24 cellular contexts compared by ENCODE assay signal in the genomic region with DNA sequence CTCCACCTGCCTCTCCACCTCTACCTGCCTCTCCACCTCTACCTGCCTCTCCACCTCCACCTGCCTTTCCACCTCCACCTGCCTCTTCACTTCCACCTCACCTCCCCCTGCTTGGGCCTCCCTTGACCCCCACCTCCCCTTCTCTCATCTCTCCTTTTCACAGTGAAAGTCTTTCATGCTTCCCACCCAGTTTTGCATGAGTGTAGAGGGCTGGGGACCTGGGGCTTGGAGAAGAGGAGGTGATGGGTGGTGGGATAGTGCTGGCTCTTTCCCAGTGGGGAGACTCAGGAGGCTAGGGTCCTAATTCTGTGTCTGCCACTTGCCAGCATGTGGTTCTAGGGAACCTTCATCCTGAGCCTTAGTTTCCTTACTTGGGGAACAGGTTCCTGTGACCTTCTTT.
DNase-seq lines count a peak whose midpoint lies in the region; ATAC-seq, FAIRE-seq and TF ChIP-seq lines count a peak whose summit lies in the region.
"Had no signal": no experiment of that assay in that cellular context is flagged by ENCODE, and none has a peak within 500 bp of the region (broad histone marks: within the 10 kb centered on the region; RNA-seq: fewer than 3 reads in every experiment).

No MANE protein-coding gene starts in this region.

- CTCF ChIA-PET in activated CD8-positive, alpha-beta memory T cell treated with anti-CD3 and anti-CD28 coated beads, Interleukin-2, amount 10 ng/mL, durations not matched to agents 7 days and 5 days (lab: Charles Lee) = no interaction called here

- no peaks in the 10 kb centered on the region for H3K4me1 Mint-ChIP-seq in activated CD8-positive, alpha-beta memory T cell treated with anti-CD3 and anti-CD28 coated beads, Interleukin-2, amount 10 ng/mL, durations not matched to agents 7 days and 5 days
- no peaks in the 10 kb centered on the region for H3K4me1 Mint-ChIP-seq in osteocyte (ENCODE audit: unreplicated experiment)
- H3K4me1 Mint-ChIP-seq: CD14-positive monocyte; CD4-positive, alpha-beta memory T cell; CD4-positive, CD25-positive, alpha-beta regulatory T cell; CD8-positive, alpha-beta memory T cell had no signal

- no peaks in the 10 kb centered on the region for H3K36me3 ChIP-seq in bronchial epithelial cell (ENCODE audit: control insufficient read depth, insufficient read depth, low read length)
- H3K36me3 ChIP-seq: BE2C, BLaER1 had no signal

- H3K4me3 ChIP-seq in bronchial epithelial cell (ENCODE audit: low read depth, low read length) = no peak overlapping the region
- H3K4me3 ChIP-seq: A549, BLaER1, GM12878 had no signal

- ATAC-seq in activated CD8-positive, alpha-beta memory T cell treated with anti-CD3 and anti-CD28 coated beads, Interleukin-2, amount 10 ng/mL, durations not matched to agents 7 days and 5 days = no peak
- ATAC-seq in HG03571 (IDR thresholded peaks at IDR 0.05; ENCODE audit: unreplicated experiment) = no peak
- ATAC-seq: A549, GM12878 had no signal

- no peaks in the 10 kb centered on the region for H3K27me3 ChIP-seq in bronchial epithelial cell (ENCODE audit: control insufficient read depth, insufficient read depth, low read length)
- H3K27me3 ChIP-seq: BE2C, BLaER1 had no signal

- no peak overlapping the region for H3K4me3 Mint-ChIP-seq in activated CD8-positive, alpha-beta memory T cell treated with anti-CD3 and anti-CD28 coated beads, Interleukin-2, amount 10 ng/mL, durations not matched to agents 7 days and 5 days
- no peak overlapping the region for H3K4me3 Mint-ChIP-seq in osteocyte (ENCODE audit: unreplicated experiment)
- H3K4me3 Mint-ChIP-seq: CD14-positive monocyte; CD4-positive, alpha-beta memory T cell; CD8-positive, alpha-beta memory T cell had no signal

- H3K36me3 Mint-ChIP-seq in activated CD8-positive, alpha-beta memory T cell treated with anti-CD3 and anti-CD28 coated beads, Interleukin-2, amount 10 ng/mL, durations not matched to agents 7 days and 5 days = no peaks in the 10 kb centered on the region
- H3K36me3 Mint-ChIP-seq in osteocyte (ENCODE audit: unreplicated experiment) = no peaks in the 10 kb centered on the region
- H3K36me3 Mint-ChIP-seq: CD14-positive monocyte; CD4-positive, alpha-beta memory T cell; CD8-positive, alpha-beta memory T cell had no signal

- peak; percentile 13 for DNase-seq in activated CD8-positive, alpha-beta memory T cell treated with anti-CD3 and anti-CD28 coated beads for 24 hours
- DNase-seq in activated CD8-positive, alpha-beta memory T cell treated with anti-CD3 and anti-CD28 coated beads, Interleukin-2, amount 10 ng/mL, durations not matched to agents 7 days and 5 days = no peak
- DNase-seq in bronchial epithelial cell (ENCODE audit: low read depth) (no peak), osteocyte (ENCODE audit: extremely low spot score, unreplicated experiment) (peak; percentile 48)
- no peak for DNase-seq in stimulated activated CD8-positive, alpha-beta memory T cell treated with anti-CD3 and anti-CD28 coated beads, Interleukin-4, amount 100 ng/mL, for 48 hours
- DNase-seq: BE2C; C1 segment of cervical spinal cord; CD4-positive, alpha-beta memory T cell; CD4-positive, CD25-positive, alpha-beta regulatory T cell; CD8-positive, alpha-beta memory T cell; COR-L47; DMS 273 treated with DMSO at 0.1 percent for 48 hours; DMS153; DMS53; DMS79; DND-41; EL; GDM1 had no signal

- H3K27ac Mint-ChIP-seq in activated CD8-positive, alpha-beta memory T cell treated with anti-CD3 and anti-CD28 coated beads, Interleukin-2, amount 10 ng/mL, durations not matched to agents 7 days and 5 days = no peak overlapping the region
- H3K27ac Mint-ChIP-seq in osteocyte (ENCODE audit: unreplicated experiment) = no peak overlapping the region
- H3K27ac Mint-ChIP-seq: CD14-positive monocyte; CD4-positive, alpha-beta memory T cell; CD8-positive, alpha-beta memory T cell had no signal

- peak; percentile 64 for FAIRE-seq in bronchial epithelial cell (lab: Jason Lieb, UNC)
- FAIRE-seq: A549, GM12878, GM12892 had no signal

- no peaks in the 10 kb centered on the region for H3K27me3 Mint-ChIP-seq in activated CD8-positive, alpha-beta memory T cell treated with anti-CD3 and anti-CD28 coated beads, Interleukin-2, amount 10 ng/mL, durations not matched to agents 7 days and 5 days
- H3K27me3 Mint-ChIP-seq in osteocyte (ENCODE audit: unreplicated experiment) = no peaks in the 10 kb centered on the region

- H3K9me3 Mint-ChIP-seq in activated CD8-positive, alpha-beta memory T cell treated with anti-CD3 and anti-CD28 coated beads, Interleukin-2, amount 10 ng/mL, durations not matched to agents 7 days and 5 days (ENCODE audit: low read depth) = no peaks in the 10 kb centered on the region
- peaks cover 12% of the 10 kb centered on the region for H3K9me3 Mint-ChIP-seq in osteocyte (ENCODE audit: unreplicated experiment)
- H3K9me3 Mint-ChIP-seq: CD4-positive, CD25-positive, alpha-beta regulatory T cell; CD8-positive, alpha-beta memory T cell had no signal

- no peak for TF ChIP-seq CTCF in bronchial epithelial cell (IDR thresholded peaks at IDR 0.05; ENCODE audit: insufficient read depth, low read length, severe bottlenecking)
- no peak for TF ChIP-seq CTCF in osteocyte (IDR thresholded peaks at IDR 0.05)

Comparison
In these comparisons a context has a peak if more than half of its experiments do, and no peak if none do; other contexts are left out.
1. DNase-seq: peak in activated CD8-positive, alpha-beta memory T cell treated with anti-CD3 and anti-CD28 coated beads for 24 hours (single experiment) and osteocyte (single experiment); none in activated CD8-positive, alpha-beta memory T cell treated with anti-CD3 and anti-CD28 coated beads, Interleukin-2, amount 10 ng/mL, durations not matched to agents 7 days and 5 days (single experiment), bronchial epithelial cell (single experiment) and stimulated activated CD8-positive, alpha-beta memory T cell treated with anti-CD3 and anti-CD28 coated beads, Interleukin-4, amount 100 ng/mL, for 48 hours (single experiment).